In the genomic region with DNA sequence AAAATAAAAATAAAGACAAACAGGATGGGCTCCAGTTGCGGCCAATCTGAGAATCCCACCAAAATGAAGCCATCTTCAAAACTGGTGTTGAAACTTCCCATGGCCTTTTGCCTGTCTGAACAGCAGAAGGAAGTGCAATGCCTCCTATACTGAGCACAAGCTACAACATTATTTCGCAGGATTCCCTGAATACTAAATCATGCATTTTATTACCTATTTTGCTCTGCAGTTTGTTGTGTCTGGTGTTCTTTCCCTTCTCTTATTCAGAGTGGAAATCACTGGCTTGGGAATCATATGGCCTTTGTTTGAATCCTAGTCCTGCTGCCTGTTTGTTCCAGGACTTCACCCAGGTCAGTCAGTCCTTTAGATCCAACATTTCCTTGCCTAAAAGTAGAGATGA, we compare ENCODE assay signal across 37 cellular contexts. TPM values are rescaled to one million over a fixed set of nuclear protein-coding genes. Genes with fewer than 3 reads are reported as not detected.
"Had no signal": no experiment of that assay in that cellular context is flagged by ENCODE, and none has a peak within 500 bp of the region (broad histone marks: within the 10 kb centered on the region; RNA-seq: fewer than 3 reads in every experiment).

Gene OR2Y1, minus strand, starts transcription at position 101 of the 400 bp plus-strand sequence. Its CDS starts 0 bp downstream, at position 101.

- H3K9me3 Mint-ChIP-seq: activated B cell treated with CpG ODN at 0.5 μM for 24 hours; activated CD4-positive, alpha-beta memory T cell treated with anti-CD3 and anti-CD28 coated beads, Interleukin-2, amount 10 ng/mL, durations not matched to agents 7 days and 5 days; activated CD4-positive, alpha-beta T cell treated with anti-CD3 and anti-CD28 coated beads, Interleukin-2, amount 10 ng/mL, durations not matched to agents 24 days and 14 days; activated naive CD4-positive, alpha-beta T cell treated with anti-CD3 and anti-CD28 coated beads, Interleukin-2, amount 10 ng/mL, durations not matched to agents 7 days and 5 days; activated naive CD4-positive, alpha-beta T cell treated with anti-CD3 and anti-CD28 coated beads, Interleukin-2, amount 50 U/mL, for 24 hours; activated naive CD8-positive, alpha-beta T cell treated with anti-CD3 and anti-CD28 coated beads, Interleukin-2, amount 10 ng/mL, durations not matched to agents 7 days and 5 days; activated naive CD8-positive, alpha-beta T cell treated with anti-CD3 and anti-CD28 coated beads, Interleukin-2, amount 50 U/mL, for 24 hours; activated T-cell treated with anti-CD3 and anti-CD28 coated beads, Interleukin-2, amount 50 U/mL, for 24 hours; activated T-helper 2 cell treated with anti-CD3 and anti-CD28 coated beads, Interferon-gamma antibody, Interleukin-2, Interleukin-4, amounts not matched to agents 10 μg/mL and 5 μg/mL and 100 μg/mL, durations not matched to agents 14 hours and 24 hours and 36 hours; brain; T-helper 1 cell treated with Interleukin-12 subunit alpha and Interleukin-12 subunit beta and Interleukin-4 antibody, amounts not matched to agents 30 μg/mL and 1 μg/mL, for 36 hours; T-helper 2 cell treated with Interferon-gamma antibody and Interleukin-4, amounts not matched to agents 5 μg/mL and 100 μg/mL, for 36 hours had no signal

- H3K4me1 Mint-ChIP-seq: activated B cell treated with CpG ODN at 0.5 μM for 24 hours; activated CD4-positive, alpha-beta memory T cell treated with anti-CD3 and anti-CD28 coated beads, Interleukin-2, amount 10 ng/mL, durations not matched to agents 7 days and 5 days; activated CD4-positive, alpha-beta T cell treated with anti-CD3 and anti-CD28 coated beads, Interleukin-2, amount 10 ng/mL, durations not matched to agents 24 days and 14 days; activated CD8-positive, alpha-beta memory T cell treated with anti-CD3 and anti-CD28 coated beads, Interleukin-2, amount 10 ng/mL, durations not matched to agents 7 days and 5 days; activated naive CD4-positive, alpha-beta T cell treated with anti-CD3 and anti-CD28 coated beads, Interleukin-2, amount 10 ng/mL, durations not matched to agents 7 days and 5 days; activated naive CD4-positive, alpha-beta T cell treated with anti-CD3 and anti-CD28 coated beads, Interleukin-2, amount 50 U/mL, for 24 hours; activated naive CD8-positive, alpha-beta T cell treated with anti-CD3 and anti-CD28 coated beads, Interleukin-2, amount 10 ng/mL, durations not matched to agents 7 days and 5 days; activated naive CD8-positive, alpha-beta T cell treated with anti-CD3 and anti-CD28 coated beads, Interleukin-2, amount 50 U/mL, for 24 hours; brain had no signal

- H3K27ac ChIP-seq: ascending aorta, VCaP had no signal

- DNase-seq: activated B cell treated with CpG ODN at 0.5 μM for 24 hours; activated CD4-positive, alpha-beta memory T cell treated with anti-CD3 and anti-CD28 coated beads, Interleukin-2, amount 10 ng/mL, durations not matched to agents 7 days and 5 days; activated CD4-positive, alpha-beta T cell treated with anti-CD3 and anti-CD28 coated beads for 4 hours; activated CD4-positive, alpha-beta T cell treated with anti-CD3 and anti-CD28 coated beads, Interleukin-2, amount 10 ng/mL, durations not matched to agents 24 days and 14 days; activated CD4-positive, alpha-beta T cell treated with anti-CD3 and anti-CD28 coated beads, Interleukin-2, amount 50 U/mL, for 1 hour; activated CD4-positive, alpha-beta T cell treated with anti-CD3 and anti-CD28 coated beads, Interleukin-2, amount 50 U/mL, for 48 hours; activated CD4-positive, CD25-positive, alpha-beta regulatory T cell treated with anti-CD3 and anti-CD28 coated beads, Interleukin-2, amount 50 U/mL, for 72 hours; activated CD8-positive, alpha-beta memory T cell treated with anti-CD3 and anti-CD28 coated beads for 24 hours; activated CD8-positive, alpha-beta memory T cell treated with anti-CD3 and anti-CD28 coated beads, Interleukin-2, amount 10 ng/mL, durations not matched to agents 7 days and 5 days; activated CD8-positive, alpha-beta memory T cell treated with anti-CD3 and anti-CD28 coated beads, Interleukin-2, amount 50 U/mL, for 48 hours; activated CD8-positive, alpha-beta T cell treated with anti-CD3 and anti-CD28 coated beads, Interleukin-2, amount 10 ng/mL, durations not matched to agents 7 days and 5 days; activated effector memory CD4-positive, alpha-beta T cell treated with Interleukin-2 at 50 U/mL for 16 hours; activated gamma-delta T cell; activated naive CD4-positive, alpha-beta T cell treated with anti-CD3 and anti-CD28 coated beads, Interleukin-2, amount 10 ng/mL, durations not matched to agents 7 days and 5 days; activated naive CD4-positive, alpha-beta T cell treated with Interleukin-2 at 50 U/mL for 16 hours; activated naive CD8-positive, alpha-beta T cell treated with anti-CD3 and anti-CD28 coated beads, Interleukin-2, amount 10 ng/mL, durations not matched to agents 7 days and 5 days; activated naive CD8-positive, alpha-beta T cell treated with anti-CD3 and anti-CD28 coated beads, Interleukin-2, amount 50 U/mL, for 24 hours; activated T-cell treated with anti-CD3 and anti-CD28 coated beads, Interleukin-2, amount 50 U/mL, for 24 hours; activated T-cell treated with anti-CD3 and anti-CD28 coated beads, Interleukin-2, amount 50 U/mL, for 48 hours; amygdala; anterior cingulate cortex; central memory CD4-positive, alpha-beta T cell; T-helper 1 cell; T-helper 2 cell; T-helper 9 cell had no signal

- H3K36me3 ChIP-seq: ascending aorta had no signal

- H3K4me3 Mint-ChIP-seq: activated B cell treated with CpG ODN at 0.5 μM for 24 hours; activated CD4-positive, alpha-beta memory T cell treated with anti-CD3 and anti-CD28 coated beads, Interleukin-2, amount 10 ng/mL, durations not matched to agents 7 days and 5 days; activated CD4-positive, alpha-beta T cell treated with anti-CD3 and anti-CD28 coated beads, Interleukin-2, amount 10 ng/mL, durations not matched to agents 24 days and 14 days; activated CD8-positive, alpha-beta memory T cell treated with anti-CD3 and anti-CD28 coated beads, Interleukin-2, amount 10 ng/mL, durations not matched to agents 7 days and 5 days; activated CD8-positive, alpha-beta T cell treated with anti-CD3 and anti-CD28 coated beads, Interleukin-2, amount 10 ng/mL, durations not matched to agents 7 days and 5 days; activated naive CD4-positive, alpha-beta T cell treated with anti-CD3 and anti-CD28 coated beads, Interleukin-2, amount 10 ng/mL, durations not matched to agents 7 days and 5 days; activated naive CD4-positive, alpha-beta T cell treated with anti-CD3 and anti-CD28 coated beads, Interleukin-2, amount 50 U/mL, for 24 hours; activated naive CD8-positive, alpha-beta T cell; activated naive CD8-positive, alpha-beta T cell treated with anti-CD3 and anti-CD28 coated beads, Interleukin-2, amount 10 ng/mL, durations not matched to agents 7 days and 5 days; activated naive CD8-positive, alpha-beta T cell treated with anti-CD3 and anti-CD28 coated beads, Interleukin-2, amount 50 U/mL, for 24 hours; activated T-cell treated with anti-CD3 and anti-CD28 coated beads, Interleukin-2, amount 50 U/mL, for 24 hours; brain; T-helper 1 cell treated with Interleukin-12 subunit alpha and Interleukin-12 subunit beta and Interleukin-4 antibody, amounts not matched to agents 30 μg/mL and 1 μg/mL, for 36 hours; T-helper 2 cell treated with Interferon-gamma antibody and Interleukin-4, amounts not matched to agents 5 μg/mL and 100 μg/mL, for 36 hours had no signal

- H3K36me3 Mint-ChIP-seq: activated CD8-positive, alpha-beta memory T cell treated with anti-CD3 and anti-CD28 coated beads, Interleukin-2, amount 10 ng/mL, durations not matched to agents 7 days and 5 days; activated naive CD4-positive, alpha-beta T cell treated with anti-CD3 and anti-CD28 coated beads, Interleukin-2, amount 10 ng/mL, durations not matched to agents 7 days and 5 days; activated naive CD4-positive, alpha-beta T cell treated with anti-CD3 and anti-CD28 coated beads, Interleukin-2, amount 50 U/mL, for 24 hours; activated naive CD8-positive, alpha-beta T cell; activated naive CD8-positive, alpha-beta T cell treated with anti-CD3 and anti-CD28 coated beads, Interleukin-2, amount 10 ng/mL, durations not matched to agents 7 days and 5 days; brain had no signal

- FAIRE-seq: TTC549 had no signal

- H3K27me3 ChIP-seq: ascending aorta had no signal

- H3K27ac Mint-ChIP-seq: activated B cell treated with CpG ODN at 0.5 μM for 24 hours; activated CD4-positive, alpha-beta memory T cell treated with anti-CD3 and anti-CD28 coated beads, Interleukin-2, amount 10 ng/mL, durations not matched to agents 7 days and 5 days; activated CD4-positive, alpha-beta T cell treated with anti-CD3 and anti-CD28 coated beads, Interleukin-2, amount 10 ng/mL, durations not matched to agents 24 days and 14 days; activated CD8-positive, alpha-beta memory T cell treated with anti-CD3 and anti-CD28 coated beads, Interleukin-2, amount 10 ng/mL, durations not matched to agents 7 days and 5 days; activated CD8-positive, alpha-beta T cell treated with anti-CD3 and anti-CD28 coated beads, Interleukin-2, amount 10 ng/mL, durations not matched to agents 7 days and 5 days; activated naive CD4-positive, alpha-beta T cell treated with anti-CD3 and anti-CD28 coated beads, Interleukin-2, amount 10 ng/mL, durations not matched to agents 7 days and 5 days; activated naive CD4-positive, alpha-beta T cell treated with anti-CD3 and anti-CD28 coated beads, Interleukin-2, amount 50 U/mL, for 24 hours; activated naive CD8-positive, alpha-beta T cell; activated naive CD8-positive, alpha-beta T cell treated with anti-CD3 and anti-CD28 coated beads, Interleukin-2, amount 10 ng/mL, durations not matched to agents 7 days and 5 days; activated naive CD8-positive, alpha-beta T cell treated with anti-CD3 and anti-CD28 coated beads, Interleukin-2, amount 50 U/mL, for 24 hours; activated T-cell treated with anti-CD3 and anti-CD28 coated beads, Interleukin-2, amount 50 U/mL, for 24 hours; activated T-helper 2 cell treated with anti-CD3 and anti-CD28 coated beads, Interferon-gamma antibody, Interleukin-2, Interleukin-4, amounts not matched to agents 10 μg/mL and 5 μg/mL and 100 μg/mL, durations not matched to agents 14 hours and 24 hours and 36 hours; brain; T-helper 1 cell treated with Interleukin-12 subunit alpha and Interleukin-12 subunit beta and Interleukin-4 antibody, amounts not matched to agents 30 μg/mL and 1 μg/mL, for 36 hours; T-helper 2 cell treated with Interferon-gamma antibody and Interleukin-4, amounts not matched to agents 5 μg/mL and 100 μg/mL, for 36 hours had no signal

- ATAC-seq: activated CD8-positive, alpha-beta memory T cell treated with anti-CD3 and anti-CD28 coated beads, Interleukin-2, amount 10 ng/mL, durations not matched to agents 7 days and 5 days; activated CD8-positive, alpha-beta T cell treated with anti-CD3 and anti-CD28 coated beads, Interleukin-2, amount 10 ng/mL, durations not matched to agents 7 days and 5 days; activated naive CD8-positive, alpha-beta T cell treated with anti-CD3 and anti-CD28 coated beads, Interleukin-2, amount 50 U/mL, for 24 hours had no signal

- H3K9me3 ChIP-seq: ascending aorta had no signal

- H3K4me1 ChIP-seq: ascending aorta had no signal

- H3K4me3 ChIP-seq: ascending aorta had no signal

RNA-seq across cellular contexts. Expression of gene OR2Y1, which starts in this region (rescaled TPM):
- total RNA-seq: activated B cell treated with CpG ODN at 0.5 μM for 24 hours; activated CD4-positive, alpha-beta memory T cell treated with anti-CD3 and anti-CD28 coated beads, Interleukin-2, amount 10 ng/mL, durations not matched to agents 7 days and 5 days; activated CD4-positive, alpha-beta T cell treated with anti-CD3 and anti-CD28 coated beads, Interleukin-2, amount 10 ng/mL, durations not matched to agents 24 days and 14 days; activated CD8-positive, alpha-beta memory T cell treated with anti-CD3 and anti-CD28 coated beads, Interleukin-2, amount 10 ng/mL, durations not matched to agents 7 days and 5 days; activated CD8-positive, alpha-beta T cell treated with anti-CD3 and anti-CD28 coated beads, Interleukin-2, amount 10 ng/mL, durations not matched to agents 7 days and 5 days; activated naive CD8-positive, alpha-beta T cell treated with anti-CD3 and anti-CD28 coated beads, Interleukin-2, amount 10 ng/mL, durations not matched to agents 7 days and 5 days; activated T-helper 2 cell treated with anti-CD3 and anti-CD28 coated beads, Interferon-gamma antibody, Interleukin-2, Interleukin-4, amounts not matched to agents 10 μg/mL and 5 μg/mL and 100 μg/mL, durations not matched to agents 14 hours and 24 hours and 36 hours; ascending aorta; cardiac septum; cerebellum had no signal
- polyA plus RNA-seq: adipose tissue had no signal
